Comparison of ENCODE assay signal across 9 cellular contexts in the genomic region with DNA sequence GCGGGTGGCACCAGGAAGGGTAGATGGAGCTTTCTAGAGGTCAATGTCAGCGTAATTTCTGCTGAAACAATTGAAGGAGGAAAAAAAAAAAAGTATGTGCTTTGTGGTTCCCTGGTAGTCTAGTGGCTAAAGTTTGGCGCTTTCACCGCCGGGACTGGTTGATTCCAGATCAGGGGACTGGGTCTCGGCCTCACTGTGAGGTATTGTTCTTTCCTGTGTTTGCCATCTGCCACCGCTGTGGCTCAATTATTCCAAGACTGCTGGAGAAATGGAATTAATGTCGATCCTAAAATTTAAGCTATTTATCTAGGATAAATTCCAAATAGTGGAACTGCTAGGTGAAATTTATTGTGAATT. TPM values are rescaled to one million over a fixed set of nuclear protein-coding genes. Genes with fewer than 3 reads are reported as not detected.
DNase-seq lines count a peak whose midpoint lies in the region; ATAC-seq and TF ChIP-seq lines count a peak whose summit lies in the region.
"Not testable (repeated sequence)": the region's sequence is repeated elsewhere in the genome, so short reads cannot be mapped to it uniquely, and the experiment has no call there.
"Had no signal": no experiment of that assay in that cellular context is flagged by ENCODE, and none has a peak within 500 bp of the region (broad histone marks: within the 10 kb centered on the region; RNA-seq: fewer than 3 reads in every experiment).

No MANE protein-coding gene starts in this region.

- not testable (repeated sequence) for H3K36me3 Mint-ChIP-seq in T-helper 17 cell (ENCODE audit: low read depth); activated T-cell treated with anti-CD3 and anti-CD28 coated beads, Interleukin-2, amount 50 U/mL, for 4 hours (ENCODE audit: insufficient read depth); chondrocyte (ENCODE audit: low read depth); naive B cell

- not testable (repeated sequence) for H3K4me1 Mint-ChIP-seq in T-helper 17 cell; activated T-cell treated with anti-CD3 and anti-CD28 coated beads, Interleukin-2, amount 50 U/mL, for 4 hours (ENCODE audit: low read depth); chondrocyte (ENCODE audit: low read depth)
- H3K4me1 Mint-ChIP-seq in naive B cell, result peaks cover 4 to 14% (median 6%) of the 10 kb centered on the region in 3 donors

- H3K27me3 ChIP-seq in iPS DF 6.9 (ENCODE audit: control insufficient read depth, insufficient read depth, low read length), result not testable (repeated sequence)

- H3K4me3 ChIP-seq in iPS DF 6.9 (ENCODE audit: low read length), result peak overlapping the region; percentile 17; the same call in 1 of the 2 replicates

- peaks cover 11% of the 10 kb centered on the region for H3K27me3 Mint-ChIP-seq in T-helper 17 cell
- H3K27me3 Mint-ChIP-seq in activated T-cell treated with anti-CD3 and anti-CD28 coated beads, Interleukin-2, amount 50 U/mL, for 4 hours (ENCODE audit: low read depth), result not testable (repeated sequence)
- H3K27me3 Mint-ChIP-seq in chondrocyte (ENCODE audit: low read depth), result peaks cover 20% of the 10 kb centered on the region
- peaks cover 8 to 21% (median 13%) of the 10 kb centered on the region in 3 donors for H3K27me3 Mint-ChIP-seq in naive B cell

- not testable (repeated sequence) for H3K27ac Mint-ChIP-seq in T-helper 17 cell; chondrocyte (ENCODE audit: unreplicated experiment); naive B cell

- DNase-seq in T-helper 17 cell; activated T-cell treated with anti-CD3 and anti-CD28 coated beads, Interleukin-2, amount 50 U/mL, for 4 hours; chondrocyte (ENCODE audit: low spot score); iPS DF 6.9 (ENCODE audit: low read depth, low spot score); naive B cell: not testable (repeated sequence)
- peak; percentile 6 for DNase-seq in stimulated activated CD4-positive, alpha-beta T cell treated with anti-CD3 and anti-CD28 coated beads, Interleukin-15, amount 100 ng/mL, for 24 hours

- WGBS in iPS DF 6.9 (ENCODE audit: insufficient coverage, insufficient read length), result no CpG with 5 or more reads among the region's 8 CpGs

- H3K36me3 ChIP-seq in ES-I3 (ENCODE audit: insufficient read depth, low read length); iPS DF 6.9 (ENCODE audit: control insufficient read depth, insufficient read depth, low read length): not testable (repeated sequence)

- not testable (repeated sequence) for H3K9me3 ChIP-seq in ES-I3 (ENCODE audit: control insufficient read depth, insufficient read depth, low read length); T-helper 17 cell (ENCODE audit: control insufficient read depth, low read length, poor library complexity, severe bottlenecking); iPS DF 6.9 (ENCODE audit: control insufficient read depth, insufficient read depth, low read length)

- peak overlapping the region; percentile 57 for H3K9ac ChIP-seq in ES-I3 (ENCODE audit: low read depth, low read length)

- H3K27ac ChIP-seq in iPS DF 6.9 (ENCODE audit: low read length), result not testable (repeated sequence)

- H3K4me1 ChIP-seq in ES-I3 (ENCODE audit: insufficient read depth, low read length); iPS DF 6.9 (ENCODE audit: control insufficient read depth, insufficient read depth, low read length): not testable (repeated sequence)

- H3K4me3 Mint-ChIP-seq in T-helper 17 cell (peak overlapping the region; percentile 73), chondrocyte (ENCODE audit: unreplicated experiment) (peak overlapping the region; percentile 54), naive B cell (peak overlapping the region in 7 of 8 donors; percentile 53 to 85 (median 72))
- H3K4me3 Mint-ChIP-seq in activated T-cell treated with anti-CD3 and anti-CD28 coated beads, Interleukin-2, amount 50 U/mL, for 4 hours, result peak overlapping the region; percentile 62

- not testable (repeated sequence) for TF ChIP-seq CTCF in chondrocyte (IDR thresholded peaks at IDR 0.05)

- H3K9me3 Mint-ChIP-seq in activated T-cell treated with anti-CD3 and anti-CD28 coated beads, Interleukin-2, amount 50 U/mL, for 4 hours; chondrocyte (ENCODE audit: low read depth); naive B cell: not testable (repeated sequence)

- not testable (repeated sequence) for ATAC-seq in T-helper 17 cell; activated T-cell treated with anti-CD3 and anti-CD28 coated beads, Interleukin-2, amount 50 U/mL, for 4 hours; naive B cell (ENCODE audit: low read depth in 2 of 2)

RNA-seq across cellular contexts. Expression of a gene that starts 34.4 kb away (rescaled TPM):
- under 1 TPM in 1 of 2 donors, not detected in 1; 0.30 TPM for total RNA-seq in T-helper 17 cell
- not detected for total RNA-seq in activated T-cell treated with anti-CD3 and anti-CD28 coated beads, Interleukin-2, amount 50 U/mL, for 4 hours
- not detected in 3 replicates for total RNA-seq in chondrocyte
- not detected for polyA plus RNA-seq in naive B cell (ENCODE audit: low read depth in 6 of 6)
- total RNA-seq: activated CD8-positive, alpha-beta memory T cell treated with anti-CD3 and anti-CD28 coated beads for 36 hours; HFFc6 had no signal
